ENCODE assay signal across 8 cellular contexts in genomic region chr3:128584412-128585020, GRCh38.
DNase-seq lines count a peak whose midpoint lies in the region; ATAC-seq and TF ChIP-seq lines count a peak whose summit lies in the region.

No MANE protein-coding gene starts in this region.

- no peaks in the 10 kb centered on the region for H3K36me3 ChIP-seq in gastrocnemius medialis

- H3K27me3 ChIP-seq in gastrocnemius medialis: no peaks in the 10 kb centered on the region

- no peaks in the 10 kb centered on the region for H3K4me1 ChIP-seq in gastrocnemius medialis

- no peak overlapping the region for H3K27ac ChIP-seq in gastrocnemius medialis

- DNase-seq in GF-D8 (lab: John Stamatoyannopoulos, UW) (peak; percentile 79), LoVo (ENCODE audit: low spot score) (peak; percentile 61), astrocyte of the hippocampus (ENCODE audit: low read depth, low spot score) (peak; percentile 88), hypothalamus (lab: John Stamatoyannopoulos, UW) (peak in 47 of 51 donors; percentile 2 to 89 (median 54)), gastrocnemius medialis (peak in 1 of 2 donors; percentile 31)

- ATAC-seq in gastrocnemius medialis: peak; percentile 44 to 64
- no peak for ATAC-seq in GM19328 (IDR thresholded peaks at IDR 0.05; ENCODE audit: unreplicated experiment)
- no peak for ATAC-seq in HG03159 (IDR thresholded peaks at IDR 0.05; ENCODE audit: unreplicated experiment)

- no peak overlapping the region for H3K4me3 ChIP-seq in gastrocnemius medialis

- H3K9me3 ChIP-seq in gastrocnemius medialis: no peaks in the 10 kb centered on the region

- no peak for TF ChIP-seq POLR2A in gastrocnemius medialis (IDR thresholded peaks at IDR 0.05)

- intact Hi-C loops in gastrocnemius medialis (cut with DNase I; ENCODE audit: low total_unique reads): no loop called here

- TF ChIP-seq CTCF in gastrocnemius medialis (IDR thresholded peaks at IDR 0.05 in 4 of 5, conservative IDR thresholded peaks at IDR 0.05 in 1 of 5): peak; percentile 44 to 67 (median 61)

- in situ Hi-C loops in gastrocnemius medialis (cut with MboI; ENCODE audit: low sequenced_read_pairs in 4 of 4): loop anchor here in 1 of 4 donors (25.0 kb wide), 1 partner anchor 147 kb away; no protein-coding TSS in a partner anchor

TF ChIP-seq in PFSK-1, 5 proteins besides CTCF, POLR2A, EP300 and RAD21:
- TF ChIP-seq TAF1 (IDR thresholded peaks at IDR 0.05; ENCODE audit: borderline replicate concordance, insufficient read depth, low read length) (no peak), FOXP2 (optimal IDR thresholded peaks at IDR 0.05; ENCODE audit: borderline replicate concordance, extremely low read depth, extremely low read length, insufficient read depth) (peak; percentile 77), REST (IDR thresholded peaks at IDR 0.05; ENCODE audit: insufficient read depth in 1 of 2, low read depth in 2 of 2, low read length in 2 of 2) (no peak), POLR2AphosphoS5 (IDR thresholded peaks at IDR 0.05; ENCODE audit: low read depth, low read length) (no peak), SIN3A (IDR thresholded peaks at IDR 0.05; ENCODE audit: borderline replicate concordance, insufficient read depth, low read length) (no peak)

Comparison
In these comparisons a context has a peak if more than half of its experiments do, and no peak if none do; other contexts are left out.
1. ATAC-seq: peak in gastrocnemius medialis (2 of 2); none in GM19328 (single experiment) and HG03159 (single experiment).